ENCODE assay signal across 8 cellular contexts in the genomic region with DNA sequence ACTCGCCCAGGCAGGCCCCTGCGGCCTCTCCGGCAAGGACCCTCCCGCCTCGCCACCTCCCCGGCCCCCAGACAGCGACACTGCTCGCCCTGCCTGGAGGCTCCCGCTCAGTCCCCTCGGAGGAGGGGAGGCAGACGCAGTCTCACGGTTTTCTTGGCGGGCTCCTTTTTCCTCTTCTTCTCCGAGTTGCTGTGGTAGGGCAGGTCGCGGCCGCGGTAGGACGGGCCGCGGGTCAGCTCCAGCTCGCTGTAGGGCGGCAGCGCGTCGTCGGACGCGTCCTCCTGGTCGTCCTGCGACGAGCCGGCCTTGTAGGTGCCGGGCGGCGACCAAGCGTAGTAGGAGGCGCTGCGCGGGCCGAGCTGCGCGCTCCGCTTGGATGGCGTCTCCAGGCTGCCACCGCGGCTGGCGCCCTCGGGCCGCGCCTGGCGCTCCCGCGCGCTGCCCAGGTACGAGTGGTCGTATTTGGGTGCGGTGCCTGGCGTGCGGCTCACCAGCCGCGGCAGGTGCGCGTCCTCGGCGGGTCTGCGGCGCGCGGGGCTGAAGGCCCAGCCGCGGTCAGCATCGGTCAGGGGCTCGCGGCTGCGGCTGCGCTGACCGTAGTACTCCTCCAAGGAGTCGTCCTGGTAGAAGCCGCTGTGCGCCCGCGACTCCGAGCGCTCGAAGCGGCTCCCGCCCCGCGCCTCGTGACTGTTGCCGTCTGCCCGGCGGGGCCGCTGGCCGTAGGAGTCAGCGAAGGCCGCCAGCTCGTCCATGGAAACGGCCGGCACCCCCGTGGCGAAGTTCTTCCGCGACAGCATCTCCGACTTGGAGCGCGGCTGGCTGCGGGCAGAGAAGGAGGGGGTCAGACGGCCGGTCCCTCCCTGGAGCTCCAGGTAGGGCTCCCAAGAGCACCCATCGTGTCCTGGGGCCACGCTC. TPM values are rescaled to one million over a fixed set of nuclear protein-coding genes. Genes with fewer than 3 reads are reported as not detected.
DNase-seq lines count a peak whose midpoint lies in the region; ATAC-seq and TF ChIP-seq lines count a peak whose summit lies in the region.

No MANE protein-coding gene starts in this region.

- in situ Hi-C loops in GM13977 (cut with MboI; ENCODE audit: low pct_unique_long_range_greater_than_20kb, low sequenced_read_pairs, unreplicated experiment) = loop anchor here (25.0 kb wide), 1 partner anchor 516 kb away; no protein-coding TSS in a partner anchor

- peak overlapping the region; percentile 82 for H3K4me3 Mint-ChIP-seq in activated B cell treated with CpG ODN at 0.5 μM for 24 hours
- H3K4me3 Mint-ChIP-seq in CD4-positive, alpha-beta T cell = no peak overlapping the region

- no peaks in the 10 kb centered on the region for H3K9me3 Mint-ChIP-seq in activated B cell treated with CpG ODN at 0.5 μM for 24 hours
- no peaks in the 10 kb centered on the region for H3K9me3 Mint-ChIP-seq in CD4-positive, alpha-beta T cell

- peaks cover 34% of the 10 kb centered on the region for H3K4me1 Mint-ChIP-seq in activated B cell treated with CpG ODN at 0.5 μM for 24 hours
- no peaks in the 10 kb centered on the region for H3K4me1 Mint-ChIP-seq in CD4-positive, alpha-beta T cell (ENCODE audit: low read depth)

- no peak overlapping the region for H3K27ac Mint-ChIP-seq in activated B cell treated with CpG ODN at 0.5 μM for 24 hours
- no peak overlapping the region for H3K27ac Mint-ChIP-seq in CD4-positive, alpha-beta T cell

- H3F3A ChIP-seq in MM.1S (ENCODE audit: insufficient read depth, low read length) = no peaks in the 10 kb centered on the region

- no peaks in the 10 kb centered on the region for H4K20me1 ChIP-seq in MM.1S (ENCODE audit: insufficient read depth, low read length)

- no peak overlapping the region for H3K9ac ChIP-seq in MM.1S (ENCODE audit: low read length)

- H3K36me3 Mint-ChIP-seq in activated B cell treated with CpG ODN at 0.5 μM for 24 hours (ENCODE audit: low read depth) = no peaks in the 10 kb centered on the region
- H3K36me3 Mint-ChIP-seq in CD4-positive, alpha-beta T cell (ENCODE audit: low read depth) = no peaks in the 10 kb centered on the region

- no peak overlapping the region for H3K27ac ChIP-seq in CD4-positive, alpha-beta T cell (ENCODE audit: low read depth, low read length)
- H3K27ac ChIP-seq in RWPE1 = no peak overlapping the region
- no peak overlapping the region for H3K27ac ChIP-seq in MM.1S (ENCODE audit: low read length)

- H2AFZ ChIP-seq in MM.1S (ENCODE audit: low read length) = no peak overlapping the region

- no peaks in the 10 kb centered on the region for H3K9me2 ChIP-seq in MM.1S (replicated peaks; ENCODE audit: insufficient read depth, low read length)

- H3K79me2 ChIP-seq in MM.1S (ENCODE audit: low read length) = no peaks in the 10 kb centered on the region

- DNase-seq in GM13977 (ENCODE audit: low spot score) (peak; percentile 34), activated B cell treated with CpG ODN at 0.5 μM for 24 hours (peak; percentile 37), hepatic stellate cell (ENCODE audit: low spot score) (peak; percentile 50), retinal pigment epithelial cell (ENCODE audit: low read depth) (no peak), RWPE1 (ENCODE audit: low spot score) (no peak), MM.1S (no peak), HPDE6-E6E7 (ENCODE audit: extremely low spot score) (no peak)
- no peak for DNase-seq in CD4-positive, alpha-beta T cell

- CTCF ChIA-PET in activated B cell treated with CpG ODN at 0.5 μM for 24 hours (lab: Charles Lee) = no interaction called here
- CTCF ChIA-PET in CD4-positive, alpha-beta T cell (lab: Charles Lee) = interaction anchor here (0.9 kb wide), 1 partner anchor 138 kb away, joined by 3 read pairs; no protein-coding TSS in a partner anchor
- CTCF ChIA-PET in RWPE1 (lab: Yijun Ruan, JAX) = no interaction called here

- no peak for TF ChIP-seq CTCF in GM13977 (IDR thresholded peaks at IDR 0.05; ENCODE audit: extremely low read depth, insufficient read depth, missing control alignments)
- TF ChIP-seq CTCF in activated B cell treated with CpG ODN at 0.5 μM for 24 hours (IDR thresholded peaks at IDR 0.05) = no peak
- no peak for TF ChIP-seq CTCF in retinal pigment epithelial cell (conservative IDR thresholded peaks at IDR 0.05; ENCODE audit: low read depth, low read length)
- no peak for TF ChIP-seq CTCF in CD4-positive, alpha-beta T cell (IDR thresholded peaks at IDR 0.05)
- TF ChIP-seq CTCF in RWPE1 (conservative IDR thresholded peaks at IDR 0.05; ENCODE audit: low read depth) = no peak
- no peak for TF ChIP-seq CTCF in MM.1S (IDR thresholded peaks at IDR 0.05; ENCODE audit: low read length)

- POLR2A ChIA-PET in activated B cell treated with CpG ODN at 0.5 μM for 24 hours (lab: Charles Lee) = interaction anchor here (1.8 kb wide), 1 partner anchor 10 kb away, joined by 4 read pairs; no protein-coding TSS in a partner anchor
- POLR2A ChIA-PET in CD4-positive, alpha-beta T cell (lab: Charles Lee) = no interaction called here
- POLR2A ChIA-PET in RWPE1 (lab: Yijun Ruan, JAX; ENCODE audit: low non-redundant PET) = no interaction called here

- peaks cover 31% of the 10 kb centered on the region for H3K27me3 ChIP-seq in CD4-positive, alpha-beta T cell (ENCODE audit: control insufficient read depth, insufficient read depth, low read length)
- H3K27me3 ChIP-seq in MM.1S (replicated peaks; ENCODE audit: insufficient read depth, low read length) = no peaks in the 10 kb centered on the region

- no peaks in the 10 kb centered on the region for H3K36me3 ChIP-seq in MM.1S (replicated peaks; ENCODE audit: insufficient read depth, low read length)

- intact Hi-C loops in activated B cell treated with CpG ODN at 0.5 μM for 24 hours (cut with micrococcal nuclease) = no loop called here
- intact Hi-C loops in CD4-positive, alpha-beta T cell (cut with DNase I, micrococcal nuclease) = no loop called here

- peak overlapping the region; percentile 35 for H3K4me3 ChIP-seq in retinal pigment epithelial cell (ENCODE audit: low read length)
- H3K4me3 ChIP-seq in MM.1S (ENCODE audit: low read length) = no peak overlapping the region

- H3K27me3 Mint-ChIP-seq in activated B cell treated with CpG ODN at 0.5 μM for 24 hours = peaks cover 26% of the 10 kb centered on the region
- H3K27me3 Mint-ChIP-seq in CD4-positive, alpha-beta T cell = peaks cover 43% of the 10 kb centered on the region

- H3K4me2 ChIP-seq in MM.1S (ENCODE audit: low read depth, low read length) = no peak overlapping the region

- no peaks in the 10 kb centered on the region for H3K4me1 ChIP-seq in MM.1S (ENCODE audit: low read length)

- no peaks in the 10 kb centered on the region for H3K9me3 ChIP-seq in CD4-positive, alpha-beta T cell (ENCODE audit: control insufficient read depth, low read length)
- H3K9me3 ChIP-seq in MM.1S (replicated peaks; ENCODE audit: insufficient read depth, low read length) = no peaks in the 10 kb centered on the region

- ATAC-seq in activated B cell treated with CpG ODN at 0.5 μM for 24 hours (ENCODE audit: low read depth) = peak; percentile 23
- no peak for ATAC-seq in CD4-positive, alpha-beta T cell (ENCODE audit: poor library complexity)

RNA-seq across cellular contexts. Expression of a gene that starts 44.8 kb away (rescaled TPM):
- total RNA-seq in activated B cell treated with CpG ODN at 0.5 μM for 24 hours = 13.6 and 15.3 TPM in 2 replicates
- total RNA-seq in CD4-positive, alpha-beta T cell = 10 to 100 TPM; 15.8 to 16.4 TPM

RNA-seq across cellular contexts. Expression of a gene that starts 54.5 kb away (rescaled TPM):
- total RNA-seq in activated B cell treated with CpG ODN at 0.5 μM for 24 hours = 1.00 and 1.2 TPM in 2 replicates
- under 1 TPM; 0.47 to 0.67 TPM for total RNA-seq in CD4-positive, alpha-beta T cell

Comparison
In these comparisons a context has a peak if more than half of its experiments do, and no peak if none do; other contexts are left out.
1. DNase-seq: peak in GM13977 (single experiment), activated B cell treated with CpG ODN at 0.5 μM for 24 hours (single experiment) and hepatic stellate cell (single experiment); none in retinal pigment epithelial cell (single experiment), CD4-positive, alpha-beta T cell (0 of 10), RWPE1 (single experiment), MM.1S (single experiment) and HPDE6-E6E7 (single experiment).